Comparison of ENCODE assay signal across 19 cellular contexts in the genomic region with DNA sequence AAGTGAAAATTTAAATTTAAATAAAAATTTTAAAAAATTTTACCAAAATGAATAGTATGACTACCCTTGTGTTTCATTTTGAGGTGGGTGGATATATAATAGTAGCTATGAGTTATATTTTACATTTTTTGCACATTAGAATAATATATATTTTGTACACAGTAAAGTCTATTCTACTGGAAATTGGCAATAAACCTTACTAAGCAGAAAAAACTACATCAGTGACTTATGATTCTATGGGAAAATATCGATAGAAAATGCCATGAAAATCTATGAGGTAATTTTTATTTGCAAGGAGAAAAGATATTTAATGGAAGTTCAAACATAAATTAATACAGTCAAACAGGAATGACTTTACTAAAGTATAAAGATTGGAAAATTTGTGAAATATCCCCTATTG. TPM values are rescaled to one million over a fixed set of nuclear protein-coding genes. Genes with fewer than 3 reads are reported as not detected.
DNase-seq lines count a peak whose midpoint lies in the region; ATAC-seq, FAIRE-seq and TF ChIP-seq lines count a peak whose summit lies in the region.
"Had no signal": no experiment of that assay in that cellular context is flagged by ENCODE, and none has a peak within 500 bp of the region (broad histone marks: within the 10 kb centered on the region; RNA-seq: fewer than 3 reads in every experiment).

No MANE protein-coding gene starts in this region.

- intact Hi-C loops in HepG2 (cut with micrococcal nuclease; ENCODE audit: unreplicated experiment): loop anchor here (10.0 kb wide), 1 partner anchor 1228 kb away; the partner anchor contains the start of gene DCBLD1
- intact Hi-C loops in right lobe of liver (cut with DNase I): no loop called here

- H3K4me2 ChIP-seq in HepG2 (ENCODE audit: low read depth, low read length) (no peak overlapping the region), hepatocyte (peak overlapping the region; percentile 76)
- H3K4me2 ChIP-seq: A549 had no signal

- CTCF ChIA-PET in HepG2 (lab: Yijun Ruan, JAX; ENCODE audit: low intra/inter-chr PET ratio, low total read pairs): interaction anchor here (1.4 kb wide), 1 partner anchor 12 kb away, joined by 3 read pairs; no protein-coding TSS in a partner anchor

- H3K27me3 ChIP-seq in HepG2 (ENCODE audit: control insufficient read depth in 1 of 2, insufficient read depth in 2 of 2, low read length in 2 of 2): no peaks in the 10 kb centered on the region
- H3K27me3 ChIP-seq in right lobe of liver: no peaks in the 10 kb centered on the region
- H3K27me3 ChIP-seq in hepatocyte: no peaks in the 10 kb centered on the region
- no peaks in the 10 kb centered on the region for H3K27me3 ChIP-seq in upper lobe of left lung
- H3K27me3 ChIP-seq: BLaER1 treated with 17β-estradiol and CSF1 and Interleukin-3, amounts not matched to agents 10 nM and 100 nM had no signal

- no peak for FAIRE-seq in HepG2 (lab: Jason Lieb, UNC)
- FAIRE-seq: A549, D721Med, G401.6, GM19239 had no signal

- no peak for TF ChIP-seq RAD21 in HepG2 (CRISPR knock-in tag; IDR thresholded peaks at IDR 0.05)

- H3K4me1 ChIP-seq in HepG2 (ENCODE audit: insufficient read depth, low read length) (peaks cover 41% of the 10 kb centered on the region), right lobe of liver (peaks cover 0 to 34% (median 5%) of the 10 kb centered on the region in 4 donors), hepatocyte (ENCODE audit: insufficient read depth) (peaks cover 21% of the 10 kb centered on the region), upper lobe of left lung (peaks cover 22 to 28% (median 27%) of the 10 kb centered on the region in 4 donors)

- H4K20me1 ChIP-seq in HepG2 (ENCODE audit: insufficient read depth, low read length) (no peaks in the 10 kb centered on the region), hepatocyte (ENCODE audit: insufficient read depth, poor library complexity, severe bottlenecking) (no peaks in the 10 kb centered on the region)
- H4K20me1 ChIP-seq: BLaER1 treated with 17β-estradiol and CSF1 and Interleukin-3, amounts not matched to agents 10 nM and 100 nM had no signal

- 74% methylated on average over 1 of the region's 1 CpG for WGBS in HepG2 (ENCODE audit: low lambda C conversion rate)
- WGBS in right lobe of liver (ENCODE audit: insufficient coverage, low coverage, low lambda C conversion rate, missing lambda C conversion rate): 79% methylated on average over 1 of the region's 1 CpG
- 95% methylated on average over 1 of the region's 1 CpG for WGBS in hepatocyte (ENCODE audit: low lambda C conversion rate, missing lambda C conversion rate)
- WGBS in upper lobe of left lung, 2 donors: 90 to 98% methylated on average over 1 of the region's 1 CpG

- H3K36me3 ChIP-seq in HepG2 (replicated peaks in 1 of 2; ENCODE audit: control insufficient read depth in 1 of 2, insufficient read depth in 2 of 2, low read length in 2 of 2): 0 out of 5 replicates have a peak, but pooled peaks cover 0 to 1% of the 10 kb centered on the region in 2 experiments
- H3K36me3 ChIP-seq in right lobe of liver: no peaks in the 10 kb centered on the region
- H3K36me3 ChIP-seq in hepatocyte (replicated peaks; ENCODE audit: insufficient read depth, low read depth): no peaks in the 10 kb centered on the region
- no peaks in the 10 kb centered on the region for H3K36me3 ChIP-seq in upper lobe of left lung

- TF ChIP-seq CTCF in HepG2 (CRISPR knock-in tag; IDR thresholded peaks at IDR 0.05): no peak
- no peak for TF ChIP-seq CTCF in right lobe of liver (IDR thresholded peaks at IDR 0.05)
- no peak for TF ChIP-seq CTCF in hepatocyte (IDR thresholded peaks at IDR 0.05; ENCODE audit: poor library complexity)
- TF ChIP-seq CTCF in upper lobe of left lung (IDR thresholded peaks at IDR 0.05): no peak

- H3K27ac ChIP-seq in HepG2 (ENCODE audit: extremely low read length, insufficient read depth, low read length) (no peak overlapping the region), right lobe of liver (peak overlapping the region in 1 of 3 donors; percentile 94), hepatocyte (no peak overlapping the region), upper lobe of left lung (no peak overlapping the region)
- H3K27ac ChIP-seq: 22Rv1; A549; BLaER1 treated with 17β-estradiol and CSF1 and Interleukin-3, amounts not matched to agents 10 nM and 100 nM; C4-2B had no signal

- H3K79me2 ChIP-seq in HepG2 (ENCODE audit: insufficient read depth, low read length) (peaks cover 22% of the 10 kb centered on the region), hepatocyte (peaks cover 37% of the 10 kb centered on the region)

- H3K9me3 ChIP-seq in HepG2 (ENCODE audit: low read length) (no peaks in the 10 kb centered on the region), right lobe of liver (no peaks in the 10 kb centered on the region), hepatocyte (ENCODE audit: low read depth) (no peaks in the 10 kb centered on the region), upper lobe of left lung (no peaks in the 10 kb centered on the region)
- H3K9me3 ChIP-seq: A549, Caco-2 had no signal

- TF ChIP-seq POLR2A in HepG2 (IDR thresholded peaks at IDR 0.05; ENCODE audit: insufficient read depth in 1 of 2, low read depth in 2 of 2, low read length in 2 of 2) (no peak), right lobe of liver (IDR thresholded peaks at IDR 0.05) (no peak), upper lobe of left lung (IDR thresholded peaks at IDR 0.05) (no peak)

- in situ Hi-C loops in HepG2 (cut with HindIII; ENCODE audit: extremely low pct_ligation_motif_present, low pct_unique_long_range_greater_than_20kb): no loop called here

- H3K4me3 ChIP-seq in HepG2 (replicated peaks in 1 of 3; ENCODE audit: insufficient read depth in 1 of 3, low read depth in 2 of 3, low read length in 3 of 3) (no peak overlapping the region), right lobe of liver (no peak overlapping the region), hepatocyte (no peak overlapping the region), upper lobe of left lung (no peak overlapping the region)
- H3K4me3 ChIP-seq: A549; BLaER1 treated with 17β-estradiol and CSF1 and Interleukin-3, amounts not matched to agents 10 nM and 100 nM had no signal

- no peak overlapping the region for H3K9ac ChIP-seq in HepG2 (ENCODE audit: insufficient read depth, low read depth, low read length)

- DNase-seq in HepG2 (ENCODE audit: low spot score) (no peak), right lobe of liver (no peak), hepatocyte (ENCODE audit: low spot score) (no peak), middle frontal gyrus (ENCODE audit: extremely low spot score, low spot score) (no peak), upper lobe of left lung (no peak)
- DNase-seq: AML-193; Caco-2; Calu3; CD4-positive, alpha-beta T cell; CD8-positive, alpha-beta T cell; DMS79 treated with DMSO at 0.1 percent for 48 hours; GF-D8 had no signal

- ATAC-seq in HepG2 (no peak), right lobe of liver (no peak), upper lobe of left lung (ENCODE audit: low FRiP score in 2 of 2) (no peak)
- ATAC-seq: A549; CD8-positive, alpha-beta T cell had no signal

- TF ChIP-seq EP300 in HepG2 (IDR thresholded peaks at IDR 0.05; ENCODE audit: low read depth in 2 of 2, low read length in 2 of 2): no peak
- no peak for TF ChIP-seq EP300 in HepG2 (CRISPR knock-in tag; IDR thresholded peaks at IDR 0.05; ENCODE audit: borderline replicate concordance)
- no peak for TF ChIP-seq EP300 in upper lobe of left lung (IDR thresholded peaks at IDR 0.05)

- BruUV-seq in HepG2 (replicated peaks; lab: Mats Ljungman, UMichigan): no TSS peak

- no peaks in the 10 kb centered on the region for H3K9me2 ChIP-seq in hepatocyte (replicated peaks; ENCODE audit: insufficient read depth)

- no peak overlapping the region for H2AFZ ChIP-seq in HepG2 (ENCODE audit: low read length)
- no peak overlapping the region for H2AFZ ChIP-seq in hepatocyte

- POLR2A ChIA-PET in HepG2 (lab: Yijun Ruan, JAX): no interaction called here

RNA-seq across cellular contexts. Expression of gene TSPYL4, which starts 2.8 kb away (rescaled TPM):
- total RNA-seq in HepG2 (2016; rRNA removed; fragmentation: Illumina TruSeq; extraction: Trizol) (19.7 and 24.0 TPM in 2 replicates), right lobe of liver (1 to 10 TPM; 2.7 to 8.5 (median 3.5) TPM), hepatocyte (24.3 and 25.3 TPM in 2 replicates), upper lobe of left lung (10 to 100 TPM in 2 of 6 donors, 1 to 10 TPM in 4; 4.4 to 13.0 (median 9.4) TPM)
- 1.1 TPM in 2 replicates for total RNA-seq in HepG2 (2016; cell fraction: cytosol; rRNA removed; fragmentation: Illumina TruSeq; extraction: Trizol; ENCODE audit: low read depth)
- 20.0 and 20.4 TPM in 2 replicates for total RNA-seq in HepG2 (2016; cell fraction: insoluble cytoplasmic fraction; rRNA removed; fragmentation: Illumina TruSeq; extraction: Trizol)
- total RNA-seq in HepG2 (2016; cell fraction: membrane; rRNA removed; fragmentation: Illumina TruSeq; extraction: Trizol): 6.4 and 6.9 TPM in 2 replicates
- 18.6 and 19.0 TPM in 2 replicates for total RNA-seq in HepG2 (2016; cell fraction: nucleus; rRNA removed; fragmentation: Illumina TruSeq; extraction: Trizol)
- polyA plus RNA-seq in HepG2 (2011; rRNA removed) (18.0 and 20.4 TPM in 2 replicates), hepatocyte (11.9 and 13.0 TPM in 2 replicates)
- 11.2 and 16.9 TPM in 2 replicates for polyA plus RNA-seq in HepG2 (2011; cell fraction: cytosol; rRNA removed)
- 25.8 and 34.6 TPM in 2 replicates for polyA plus RNA-seq in HepG2 (2011; cell fraction: nucleus; rRNA removed)
- 15.2 and 16.7 TPM in 2 replicates for polyA plus RNA-seq in HepG2 (2012)
- polyA plus RNA-seq in HepG2 (2016; cell fraction: cytosol; fragmentation: Illumina TruSeq; extraction: Trizol; ENCODE audit: low read depth): 0.89 and 0.94 TPM in 2 replicates
- 27.8 and 29.9 TPM in 2 replicates for polyA plus RNA-seq in HepG2 (2016; cell fraction: insoluble cytoplasmic fraction; fragmentation: Illumina TruSeq; extraction: Trizol; ENCODE audit: low read depth)
- polyA plus RNA-seq in HepG2 (2016; cell fraction: membrane; fragmentation: Illumina TruSeq; extraction: Trizol; ENCODE audit: low read depth): 3.6 and 4.2 TPM in 2 replicates
- 31.9 and 32.8 TPM in 2 replicates for polyA plus RNA-seq in HepG2 (2016; cell fraction: nucleus; fragmentation: Illumina TruSeq; extraction: Trizol; ENCODE audit: insufficient read depth, low read depth)
- polyA minus RNA-seq in HepG2 (2011; rRNA and poly(A)+ RNA removed; ENCODE audit: low replicate concordance): 11.2 and 20.8 TPM in 2 replicates
- polyA minus RNA-seq in HepG2 (2011; cell fraction: cytosol; rRNA and poly(A)+ RNA removed): 8.8 and 9.8 TPM in 2 replicates
- 11.8 and 15.0 TPM in 2 replicates for polyA minus RNA-seq in HepG2 (2011; cell fraction: nucleus; rRNA and poly(A)+ RNA removed)

RNA-seq across cellular contexts. Expression of gene TSPYL1, which starts 23.0 kb away (rescaled TPM):
- 93.0 and 102 TPM in 2 replicates for total RNA-seq in HepG2 (2016; rRNA removed; fragmentation: Illumina TruSeq; extraction: Trizol)
- total RNA-seq in HepG2 (2016; cell fraction: cytosol; rRNA removed; fragmentation: Illumina TruSeq; extraction: Trizol; ENCODE audit: low read depth): 6.2 and 7.3 TPM in 2 replicates
- 86.9 and 96.9 TPM in 2 replicates for total RNA-seq in HepG2 (2016; cell fraction: insoluble cytoplasmic fraction; rRNA removed; fragmentation: Illumina TruSeq; extraction: Trizol)
- total RNA-seq in HepG2 (2016; cell fraction: membrane; rRNA removed; fragmentation: Illumina TruSeq; extraction: Trizol): 27.1 and 29.7 TPM in 2 replicates
- total RNA-seq in HepG2 (2016; cell fraction: nucleus; rRNA removed; fragmentation: Illumina TruSeq; extraction: Trizol): 43.2 and 44.5 TPM in 2 replicates
- polyA plus RNA-seq in HepG2 (2011; rRNA removed): 28.3 and 33.0 TPM in 2 replicates
- polyA plus RNA-seq in HepG2 (2011; cell fraction: cytosol; rRNA removed): 20.4 and 29.5 TPM in 2 replicates
- 10.7 and 13.8 TPM in 2 replicates for polyA plus RNA-seq in HepG2 (2011; cell fraction: nucleus; rRNA removed)
- 34.7 and 37.0 TPM in 2 replicates for polyA plus RNA-seq in HepG2 (2012)
- polyA plus RNA-seq in HepG2 (2016; cell fraction: cytosol; fragmentation: Illumina TruSeq; extraction: Trizol; ENCODE audit: low read depth): 3.1 and 3.8 TPM in 2 replicates
- 70.1 and 81.8 TPM in 2 replicates for polyA plus RNA-seq in HepG2 (2016; cell fraction: insoluble cytoplasmic fraction; fragmentation: Illumina TruSeq; extraction: Trizol; ENCODE audit: low read depth)
- 12.6 and 14.3 TPM in 2 replicates for polyA plus RNA-seq in HepG2 (2016; cell fraction: membrane; fragmentation: Illumina TruSeq; extraction: Trizol; ENCODE audit: low read depth)
- 43.9 and 44.2 TPM in 2 replicates for polyA plus RNA-seq in HepG2 (2016; cell fraction: nucleus; fragmentation: Illumina TruSeq; extraction: Trizol; ENCODE audit: insufficient read depth, low read depth)
- 96.9 and 99.6 TPM in 2 replicates for polyA minus RNA-seq in HepG2 (2011; rRNA and poly(A)+ RNA removed; ENCODE audit: low replicate concordance)
- polyA minus RNA-seq in HepG2 (2011; cell fraction: cytosol; rRNA and poly(A)+ RNA removed): 45.5 and 51.8 TPM in 2 replicates
- 24.7 and 35.2 TPM in 2 replicates for polyA minus RNA-seq in HepG2 (2011; cell fraction: nucleus; rRNA and poly(A)+ RNA removed)
- total RNA-seq in right lobe of liver: 10 to 100 TPM; 29.1 to 70.4 (median 50.9) TPM
- total RNA-seq in hepatocyte: 76.7 and 85.0 TPM in 2 replicates
- 24.2 and 32.1 TPM in 2 replicates for polyA plus RNA-seq in hepatocyte
- 10 to 100 TPM; 33.5 to 83.6 (median 64.9) TPM for total RNA-seq in upper lobe of left lung
